ENCODE assay signal across 28 cellular contexts in the genomic region with DNA sequence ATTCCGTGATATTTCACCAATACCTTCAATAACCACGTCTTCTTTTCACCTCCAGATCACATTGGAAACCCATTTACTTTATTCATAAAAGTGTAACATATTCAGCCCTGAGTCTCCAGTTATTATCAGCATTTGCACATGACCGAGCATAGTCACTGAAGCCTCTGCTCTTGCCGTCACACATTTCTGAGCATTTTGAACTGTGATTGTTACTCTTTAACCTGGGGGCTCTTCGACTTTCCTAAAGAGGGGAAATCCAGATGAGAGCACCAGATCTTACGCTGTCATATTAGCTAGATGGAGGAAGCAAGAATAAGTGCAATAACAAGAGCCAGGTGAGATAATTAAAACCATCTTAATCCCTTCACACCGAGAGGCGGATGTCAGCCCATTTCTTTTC.
"Had no signal": no experiment of that assay in that cellular context is flagged by ENCODE, and none has a peak within 500 bp of the region (broad histone marks: within the 10 kb centered on the region; RNA-seq: fewer than 3 reads in every experiment).

No MANE protein-coding gene starts in this region.

- H3K36me3 ChIP-seq: brain microvascular endothelial cell, heart left ventricle, spleen, tibial nerve had no signal

- FAIRE-seq: astrocyte had no signal

- ATAC-seq: activated T-helper 17 cell treated with anti-CD3 and anti-CD28 coated beads, Interleukin-2, amount 50 U/mL, for 72 hours; heart left ventricle; left cardiac atrium; psoas muscle; right cardiac atrium; T-helper 17 cell had no signal

- H3K27me3 ChIP-seq: brain microvascular endothelial cell, heart left ventricle, spleen, tibial nerve had no signal

- H3K4me1 ChIP-seq: heart left ventricle, parathyroid adenoma, psoas muscle, spleen had no signal

- H3K27ac ChIP-seq: brain microvascular endothelial cell, coronary artery, dorsolateral prefrontal cortex, heart left ventricle, parathyroid adenoma, psoas muscle, spleen, tibial nerve had no signal

- H3K4me3 ChIP-seq: coronary artery, dorsolateral prefrontal cortex, heart left ventricle, psoas muscle, spleen, tibial nerve had no signal

- H2AFZ ChIP-seq: parathyroid adenoma had no signal

- H3K9ac ChIP-seq: parathyroid adenoma had no signal

- H3K79me2 ChIP-seq: parathyroid adenoma had no signal

- DNase-seq: activated CD4-positive, alpha-beta memory T cell treated with anti-CD3 and anti-CD28 coated beads, Interleukin-2, amount 10 ng/mL, durations not matched to agents 7 days and 5 days; activated CD4-positive, alpha-beta T cell treated with anti-CD3 and anti-CD28 coated beads, Interleukin-2, amount 10 ng/mL, durations not matched to agents 7 days and 5 days; activated CD4-positive, CD25-positive, alpha-beta regulatory T cell treated with anti-CD3 and anti-CD28 coated beads, Interleukin-2, amount 50 U/mL, for 72 hours; activated CD8-positive, alpha-beta memory T cell treated with anti-CD3 and anti-CD28 coated beads, Interleukin-2, amount 50 U/mL, for 48 hours; activated gamma-delta T cell treated with Interleukin-2 at 50 U/mL for 16 hours; activated naive CD4-positive, alpha-beta T cell treated with anti-CD3 and anti-CD28 coated beads, Interleukin-2, amount 50 U/mL, for 16 hours; activated T-cell treated with anti-CD3 and anti-CD28 coated beads, Interleukin-2, amount 50 U/mL, for 24 hours; amniotic stem cell; brain microvascular endothelial cell; dorsolateral prefrontal cortex; effector memory CD4-positive, alpha-beta T cell; erythroblast; heart left ventricle; left cardiac atrium; mammary epithelial cell; naive B cell; nucleus accumbens; psoas muscle; right cardiac atrium; spleen; stimulated activated naive CD4-positive, alpha-beta T cell treated with Interleukin-2 at 50 U/mL for 16 hours; T-helper 17 cell; T1000 had no signal
